Comparison of ENCODE assay signal across 9 cellular contexts in the genomic region with DNA sequence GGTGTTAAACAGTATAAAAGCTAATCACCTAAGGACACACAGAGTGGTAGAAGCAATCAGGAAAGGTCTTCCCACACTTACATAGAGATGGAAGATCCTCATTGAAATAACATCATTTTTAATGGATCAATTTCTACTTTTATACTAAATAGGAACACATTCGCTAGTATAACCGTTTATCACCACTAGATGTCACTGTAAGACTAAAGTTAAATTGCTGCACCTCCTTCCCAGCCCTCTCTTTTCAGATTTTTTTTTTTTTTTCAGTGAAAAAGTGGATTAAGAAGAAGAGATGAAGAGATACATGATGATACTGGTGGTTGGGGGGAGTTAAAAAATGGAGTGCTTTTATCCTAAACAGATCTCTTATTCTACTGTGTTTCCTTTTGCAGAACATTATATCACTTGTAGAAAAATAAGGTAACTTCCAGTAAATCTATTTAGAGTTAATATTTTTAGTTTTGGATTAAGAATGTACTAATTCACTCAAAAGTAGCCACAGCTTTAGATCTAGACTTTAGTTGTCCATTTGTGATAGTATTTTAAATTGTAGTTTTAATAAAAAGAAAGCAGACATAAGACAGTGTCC.
DNase-seq lines count a peak whose midpoint lies in the region; ATAC-seq and TF ChIP-seq lines count a peak whose summit lies in the region.
"Had no signal": no experiment of that assay in that cellular context is flagged by ENCODE, and none has a peak within 500 bp of the region (broad histone marks: within the 10 kb centered on the region; RNA-seq: fewer than 3 reads in every experiment).

No MANE protein-coding gene starts in this region.

- POLR2A ChIA-PET in CD4-positive, alpha-beta T cell (lab: Charles Lee), result interaction anchor here (0.8 kb wide), 1 partner anchor 60 kb away, joined by 4 read pairs; no protein-coding TSS in a partner anchor

- no peak for TF ChIP-seq POLR2A in esophagus muscularis mucosa (IDR thresholded peaks at IDR 0.05; ENCODE audit: low read depth)

- intact Hi-C loops in CD4-positive, alpha-beta T cell (cut with DNase I, micrococcal nuclease), result no loop called here
- intact Hi-C loops in esophagus muscularis mucosa (cut with DNase I), result no loop called here
- intact Hi-C loops in activated naive CD4-positive, alpha-beta T cell treated with anti-CD3 and anti-CD28 coated beads for 36 hours (cut with micrococcal nuclease), result loop anchor here (1.0 kb wide), 1 partner anchor 141 kb away; no protein-coding TSS in a partner anchor

- 1% methylated on average over 2 of the region's 2 CpGs for WGBS in esophagus muscularis mucosa

- no peaks in the 10 kb centered on the region for H3K36me3 ChIP-seq in esophagus muscularis mucosa
- H3K36me3 ChIP-seq: SJSA1 had no signal

- no peak overlapping the region for H3K4me3 Mint-ChIP-seq in CD4-positive, alpha-beta T cell
- H3K4me3 Mint-ChIP-seq in progenitor cell of endocrine pancreas (ENCODE audit: low read depth), result no peak overlapping the region
- no peak overlapping the region for H3K4me3 Mint-ChIP-seq in activated naive CD4-positive, alpha-beta T cell treated with anti-CD3 and anti-CD28 coated beads for 36 hours

- no peaks in the 10 kb centered on the region for H3K27me3 Mint-ChIP-seq in CD4-positive, alpha-beta T cell
- H3K27me3 Mint-ChIP-seq in progenitor cell of endocrine pancreas, result peaks cover 8% of the 10 kb centered on the region
- H3K27me3 Mint-ChIP-seq in activated naive CD4-positive, alpha-beta T cell treated with anti-CD3 and anti-CD28 coated beads for 36 hours (ENCODE audit: low read depth), result no peaks in the 10 kb centered on the region

- H3K9me3 Mint-ChIP-seq in CD4-positive, alpha-beta T cell, result no peaks in the 10 kb centered on the region
- H3K9me3 Mint-ChIP-seq in progenitor cell of endocrine pancreas (ENCODE audit: low read depth), result no peaks in the 10 kb centered on the region
- H3K9me3 Mint-ChIP-seq in activated naive CD4-positive, alpha-beta T cell treated with anti-CD3 and anti-CD28 coated beads for 36 hours, result no peaks in the 10 kb centered on the region

- H3K4me3 ChIP-seq in esophagus muscularis mucosa, result no peak overlapping the region
- H3K4me3 ChIP-seq: SJSA1 had no signal

- no peak overlapping the region for H3K27ac Mint-ChIP-seq in CD4-positive, alpha-beta T cell
- H3K27ac Mint-ChIP-seq in progenitor cell of endocrine pancreas, result no peak overlapping the region
- no peak overlapping the region for H3K27ac Mint-ChIP-seq in activated naive CD4-positive, alpha-beta T cell treated with anti-CD3 and anti-CD28 coated beads for 36 hours

- CTCF ChIA-PET in CD4-positive, alpha-beta T cell (lab: Charles Lee), result no interaction called here
- CTCF ChIA-PET in activated naive CD4-positive, alpha-beta T cell treated with anti-CD3 and anti-CD28 coated beads for 36 hours (lab: Charles Lee), result interaction anchor here (0.8 to 1.5 kb wide), 5 partner anchors 16 to 143 kb away, joined by 3 to 10 read pairs (median 4); no protein-coding TSS in a partner anchor

- H3K27me3 ChIP-seq in CD4-positive, alpha-beta T cell (ENCODE audit: control insufficient read depth, insufficient read depth, low read length), result no peaks in the 10 kb centered on the region
- H3K27me3 ChIP-seq in esophagus muscularis mucosa, result no peaks in the 10 kb centered on the region

- DNase-seq in CD4-positive, alpha-beta T cell, result no peak
- DNase-seq in HT-29 (ENCODE audit: low spot score) (peak; percentile 56), RPMI7951 (ENCODE audit: low read depth) (peak; percentile 38), esophagus muscularis mucosa (ENCODE audit: extremely low spot score) (no peak), progenitor cell of endocrine pancreas (ENCODE audit: low spot score, unreplicated experiment) (no peak)
- DNase-seq in activated naive CD4-positive, alpha-beta T cell treated with anti-CD3 and anti-CD28 coated beads for 36 hours, result no peak

- peak; percentile 37 for ATAC-seq in CD4-positive, alpha-beta T cell (ENCODE audit: poor library complexity)
- ATAC-seq in GM18867 (IDR thresholded peaks at IDR 0.05; ENCODE audit: unreplicated experiment) (peak; percentile 75), GM21381 (IDR thresholded peaks at IDR 0.05; ENCODE audit: unreplicated experiment) (no peak)

- no peak for TF ChIP-seq EP300 in esophagus muscularis mucosa (IDR thresholded peaks at IDR 0.05)

- H3K4me1 ChIP-seq in esophagus muscularis mucosa, result no peaks in the 10 kb centered on the region
- H3K4me1 ChIP-seq: SJSA1 had no signal

- no peaks in the 10 kb centered on the region for H3K4me1 Mint-ChIP-seq in CD4-positive, alpha-beta T cell (ENCODE audit: low read depth)
- H3K4me1 Mint-ChIP-seq in progenitor cell of endocrine pancreas (ENCODE audit: low read depth), result peaks cover 9% of the 10 kb centered on the region
- H3K4me1 Mint-ChIP-seq in activated naive CD4-positive, alpha-beta T cell treated with anti-CD3 and anti-CD28 coated beads for 36 hours (ENCODE audit: low read depth), result peaks cover 2% of the 10 kb centered on the region

- H3K9me3 ChIP-seq in CD4-positive, alpha-beta T cell (ENCODE audit: control insufficient read depth, low read length), result no peaks in the 10 kb centered on the region
- no peaks in the 10 kb centered on the region for H3K9me3 ChIP-seq in esophagus muscularis mucosa
- H3K9me3 ChIP-seq: SJSA1 had no signal

- no peaks in the 10 kb centered on the region for H3K36me3 Mint-ChIP-seq in CD4-positive, alpha-beta T cell (ENCODE audit: low read depth)
- no peaks in the 10 kb centered on the region for H3K36me3 Mint-ChIP-seq in progenitor cell of endocrine pancreas (ENCODE audit: insufficient read depth)
- no peaks in the 10 kb centered on the region for H3K36me3 Mint-ChIP-seq in activated naive CD4-positive, alpha-beta T cell treated with anti-CD3 and anti-CD28 coated beads for 36 hours (ENCODE audit: low read depth)

- no peak overlapping the region for H3K27ac ChIP-seq in CD4-positive, alpha-beta T cell (ENCODE audit: low read depth, low read length)
- H3K27ac ChIP-seq in esophagus muscularis mucosa (replicated peaks in 1 of 4), result no peak overlapping the region
- H3K27ac ChIP-seq: SJSA1 had no signal

- peak; percentile 73 for TF ChIP-seq CTCF in CD4-positive, alpha-beta T cell (IDR thresholded peaks at IDR 0.05)
- TF ChIP-seq CTCF in esophagus muscularis mucosa (IDR thresholded peaks at IDR 0.05) (peak; percentile 47 to 66 (median 63)), progenitor cell of endocrine pancreas (IDR thresholded peaks at IDR 0.05; ENCODE audit: unreplicated experiment) (peak; percentile 80)

Comparison
In these comparisons a context has a peak if more than half of its experiments do, and no peak if none do; other contexts are left out.
1. DNase-seq: peak in HT-29 (single experiment) and RPMI7951 (single experiment); none in CD4-positive, alpha-beta T cell (0 of 10), esophagus muscularis mucosa (single experiment), progenitor cell of endocrine pancreas (single experiment) and activated naive CD4-positive, alpha-beta T cell treated with anti-CD3 and anti-CD28 coated beads for 36 hours (single experiment).
2. Peak in every context shown above with its lines, with median percentiles within 50 percentile points of each other: CTCF ChIP-seq.